In genomic region chr2:27261241-27261925, GRCh38 we compare ENCODE assay signal across 1 cellular context.
TF ChIP-seq lines count a peak whose summit lies in the region.

No MANE protein-coding gene starts in this region.

TF ChIP-seq in endothelial cell of umbilical vein, 7 proteins besides CTCF, POLR2A, EP300 and RAD21:
- TF ChIP-seq FOS (IDR thresholded peaks at IDR 0.05; ENCODE audit: borderline replicate concordance, insufficient read depth, low read length) (no peak), MAX (IDR thresholded peaks at IDR 0.05; ENCODE audit: insufficient read depth, insufficient read length) (no peak), MYC (IDR thresholded peaks at IDR 0.05; ENCODE audit: low read depth, low read length) (no peak), EZH2 (IDR thresholded peaks at IDR 0.05; ENCODE audit: borderline replicate concordance, low read depth, low read length, severe bottlenecking) (no peak), JUN (IDR thresholded peaks at IDR 0.05; ENCODE audit: borderline replicate concordance, insufficient read depth, insufficient read length, low read depth) (no peak), GATA2 (IDR thresholded peaks at IDR 0.05; ENCODE audit: insufficient read depth, insufficient read length, low read depth, low read length) (no peak), POLR2AphosphoS5 (IDR thresholded peaks at IDR 0.05; ENCODE audit: insufficient read depth, low read depth, low read length) (no peak)
